In genomic region chr3:23807161-23808015, GRCh38 we compare ENCODE assay signal across 8 cellular contexts. TPM values are rescaled to one million over a fixed set of nuclear protein-coding genes. Genes with fewer than 3 reads are reported as not detected.
DNase-seq lines count a peak whose midpoint lies in the region; ATAC-seq lines count a peak whose summit lies in the region.

No MANE protein-coding gene starts in this region.

- DNase-seq in activated T-cell treated with anti-CD3 and anti-CD28 coated beads, Interleukin-2, amount 50 U/mL, for 72 hours: peak in 1 of 2 donors; percentile 4
- no peak for DNase-seq in activated T-cell treated with anti-CD3 and anti-CD28 coated beads, Interleukin-2, amount 50 U/mL, for 1 hour
- peak; percentile 46 for DNase-seq in RPMI8226
- DNase-seq in effector memory CD8-positive, alpha-beta T cell: no peak
- DNase-seq in NOMO-1 treated with DMSO at 0.1 percent for 48 hours (lab: John Stamatoyannopoulos, UW; ENCODE audit: unreplicated experiment): no peak
- no peak for DNase-seq in GOT3 (lab: John Stamatoyannopoulos, UW)

- no peaks in the 10 kb centered on the region for H3K27me3 ChIP-seq in mononuclear cell (ENCODE audit: insufficient read depth, low read length)

- H3K36me3 Mint-ChIP-seq in activated T-cell treated with anti-CD3 and anti-CD28 coated beads, Interleukin-2, amount 50 U/mL, for 72 hours (ENCODE audit: insufficient read depth in 2 of 2): peaks cover 16 to 20% of the 10 kb centered on the region in 2 donors
- H3K36me3 Mint-ChIP-seq in effector memory CD8-positive, alpha-beta T cell (ENCODE audit: insufficient read depth): peaks cover 23% of the 10 kb centered on the region

- H3K4me3 ChIP-seq in mononuclear cell (ENCODE audit: low read length): peak overlapping the region; percentile 49

- H3K27ac Mint-ChIP-seq in activated T-cell treated with anti-CD3 and anti-CD28 coated beads, Interleukin-2, amount 50 U/mL, for 72 hours: peak overlapping the region; percentile 97
- peak overlapping the region; percentile 96 to 97 for H3K27ac Mint-ChIP-seq in effector memory CD8-positive, alpha-beta T cell

- peak overlapping the region; percentile 96 to 97 for H3K4me3 Mint-ChIP-seq in activated T-cell treated with anti-CD3 and anti-CD28 coated beads, Interleukin-2, amount 50 U/mL, for 72 hours
- H3K4me3 Mint-ChIP-seq in effector memory CD8-positive, alpha-beta T cell: peak overlapping the region; percentile 95 to 98

- H3K9me3 Mint-ChIP-seq in activated T-cell treated with anti-CD3 and anti-CD28 coated beads, Interleukin-2, amount 50 U/mL, for 72 hours: no peaks in the 10 kb centered on the region
- H3K9me3 Mint-ChIP-seq in effector memory CD8-positive, alpha-beta T cell: no peaks in the 10 kb centered on the region

- no peak for ATAC-seq in activated T-cell treated with anti-CD3 and anti-CD28 coated beads, Interleukin-2, amount 50 U/mL, for 72 hours (replicated peaks in 1 of 2)
- ATAC-seq in effector memory CD8-positive, alpha-beta T cell (replicated peaks): no peak
- no peak for ATAC-seq in GM18520 (IDR thresholded peaks at IDR 0.05; ENCODE audit: unreplicated experiment)

- peaks cover 41% of the 10 kb centered on the region for H3K4me1 ChIP-seq in mononuclear cell (ENCODE audit: insufficient read depth, low read length)

- no peaks in the 10 kb centered on the region for H3K9me3 ChIP-seq in mononuclear cell (ENCODE audit: low read depth, low read length)

- peaks cover 53% of the 10 kb centered on the region for H3K4me1 Mint-ChIP-seq in activated T-cell treated with anti-CD3 and anti-CD28 coated beads, Interleukin-2, amount 50 U/mL, for 72 hours (ENCODE audit: low read depth)
- peaks cover 42 to 60% of the 10 kb centered on the region in 2 donors for H3K4me1 Mint-ChIP-seq in effector memory CD8-positive, alpha-beta T cell (ENCODE audit: low read depth in 2 of 2)

- H3K27me3 Mint-ChIP-seq in activated T-cell treated with anti-CD3 and anti-CD28 coated beads, Interleukin-2, amount 50 U/mL, for 72 hours (ENCODE audit: low read depth): peaks cover 16% of the 10 kb centered on the region
- no peaks in the 10 kb centered on the region for H3K27me3 Mint-ChIP-seq in effector memory CD8-positive, alpha-beta T cell

RNA-seq across cellular contexts. Expression of gene UBE2E1, which starts 1.6 kb away (rescaled TPM):
- total RNA-seq in activated T-cell treated with anti-CD3 and anti-CD28 coated beads, Interleukin-2, amount 50 U/mL, for 72 hours: 10 to 100 TPM; 76.2 to 78.4 TPM
- 113 TPM for total RNA-seq in mononuclear cell
